In the genomic region with DNA sequence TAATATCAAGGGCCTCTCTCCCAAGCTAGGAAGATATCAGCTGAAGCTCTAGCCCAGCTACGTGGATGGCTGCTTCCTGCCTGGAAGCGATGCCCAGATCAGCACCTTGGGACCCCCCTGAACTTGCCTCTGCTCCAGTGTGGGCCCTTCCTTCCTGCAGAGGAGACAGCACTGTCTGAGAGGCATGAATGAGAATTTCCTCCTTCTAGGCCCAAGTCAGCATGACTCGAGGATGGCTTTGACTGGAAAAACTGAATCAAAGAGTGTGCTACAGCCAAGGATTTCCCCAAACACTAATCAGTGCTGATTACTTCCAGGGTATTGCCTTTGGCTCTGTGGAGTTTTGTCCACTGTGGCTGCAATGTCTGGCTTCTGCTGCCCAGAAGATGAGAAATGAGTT, we compare ENCODE assay signal across 13 cellular contexts. TPM values are rescaled to one million over a fixed set of nuclear protein-coding genes. Genes with fewer than 3 reads are reported as not detected.
A peak's percentile ranks its signal among the peaks of the same experiment; 100 is the strongest.
DNase-seq lines count a peak whose midpoint lies in the region; ATAC-seq and TF ChIP-seq lines count a peak whose summit lies in the region.
"Had no signal": no experiment of that assay in that cellular context is flagged by ENCODE, and none has a peak within 500 bp of the region (broad histone marks: within the 10 kb centered on the region; RNA-seq: fewer than 3 reads in every experiment).

No MANE protein-coding gene starts in this region.

- H3K27ac ChIP-seq in duodenal mucosa (ENCODE audit: low read depth, low read length): peak overlapping the region; percentile 33
- peak overlapping the region; percentile 44 for H3K27ac ChIP-seq in lower lobe of right lung

- H3K4me3 ChIP-seq in duodenal mucosa (ENCODE audit: low read depth in 1 of 2, low read length in 2 of 2) (no peak overlapping the region), lower lobe of right lung (no peak overlapping the region)

- no peaks in the 10 kb centered on the region for H3K36me3 Mint-ChIP-seq in activated naive CD4-positive, alpha-beta T cell treated with anti-CD3 and anti-CD28 coated beads for 36 hours (ENCODE audit: low read depth)
- peaks cover 15% of the 10 kb centered on the region for H3K36me3 Mint-ChIP-seq in type B pancreatic cell

- no peaks in the 10 kb centered on the region for H3K27me3 Mint-ChIP-seq in activated naive CD4-positive, alpha-beta T cell treated with anti-CD3 and anti-CD28 coated beads for 36 hours (ENCODE audit: low read depth)
- H3K27me3 Mint-ChIP-seq in type B pancreatic cell: no peaks in the 10 kb centered on the region
- H3K27me3 Mint-ChIP-seq: effector memory CD8-positive, alpha-beta T cell; IgD-negative memory B cell had no signal

- CTCF ChIA-PET in activated naive CD4-positive, alpha-beta T cell treated with anti-CD3 and anti-CD28 coated beads for 36 hours (lab: Charles Lee): no interaction called here

- TF ChIP-seq CTCF in lower lobe of right lung (IDR thresholded peaks at IDR 0.05) (no peak), type B pancreatic cell (conservative IDR thresholded peaks at IDR 0.05) (no peak)

- no peaks in the 10 kb centered on the region for H3K9me3 Mint-ChIP-seq in activated naive CD4-positive, alpha-beta T cell treated with anti-CD3 and anti-CD28 coated beads for 36 hours
- no peaks in the 10 kb centered on the region for H3K9me3 Mint-ChIP-seq in type B pancreatic cell
- H3K9me3 Mint-ChIP-seq: effector memory CD8-positive, alpha-beta T cell; IgD-negative memory B cell had no signal

- H3K36me3 ChIP-seq in duodenal mucosa (ENCODE audit: control insufficient read depth in 1 of 2, insufficient read depth in 2 of 2, low read length in 2 of 2) (no peaks in the 10 kb centered on the region), lower lobe of right lung (no peaks in the 10 kb centered on the region)

- no peak for ATAC-seq in lower lobe of right lung
- no peak for ATAC-seq in GM21447 (IDR thresholded peaks at IDR 0.05; ENCODE audit: unreplicated experiment)
- ATAC-seq: effector memory CD8-positive, alpha-beta T cell had no signal

- H3K9me3 ChIP-seq in duodenal mucosa (ENCODE audit: control insufficient read depth in 1 of 2, low read length in 2 of 2) (no peaks in the 10 kb centered on the region), lower lobe of right lung (no peaks in the 10 kb centered on the region)

- H3K27me3 ChIP-seq in duodenal mucosa (ENCODE audit: control insufficient read depth in 1 of 2, insufficient read depth in 2 of 2, low read length in 2 of 2): no peaks in the 10 kb centered on the region
- no peaks in the 10 kb centered on the region for H3K27me3 ChIP-seq in lower lobe of right lung (ENCODE audit: low read depth)

- intact Hi-C loops in activated naive CD4-positive, alpha-beta T cell treated with anti-CD3 and anti-CD28 coated beads for 36 hours (cut with micrococcal nuclease): loop anchor here (1.0 kb wide), 1 partner anchor 9 kb away; no protein-coding TSS in a partner anchor
- intact Hi-C loops in lower lobe of right lung (cut with DNase I): no loop called here

- H3K4me1 ChIP-seq in duodenal mucosa (ENCODE audit: control insufficient read depth in 1 of 2, insufficient read depth in 2 of 2, low read length in 2 of 2) (peaks cover 34 to 54% of the 10 kb centered on the region in 2 donors), lower lobe of right lung (peaks cover 75% of the 10 kb centered on the region)

- H3K4me1 Mint-ChIP-seq in activated naive CD4-positive, alpha-beta T cell treated with anti-CD3 and anti-CD28 coated beads for 36 hours (ENCODE audit: low read depth): peaks cover 70% of the 10 kb centered on the region
- H3K4me1 Mint-ChIP-seq in type B pancreatic cell (ENCODE audit: unreplicated experiment): peaks cover 79% of the 10 kb centered on the region

- DNase-seq in activated naive CD4-positive, alpha-beta T cell treated with anti-CD3 and anti-CD28 coated beads for 36 hours: peak; percentile 33
- DNase-seq in activated naive CD4-positive, alpha-beta T cell treated with Interleukin-2 at 50 U/mL for 16 hours: no peak
- no peak for DNase-seq in lower lobe of right lung
- DNase-seq in type B pancreatic cell (ENCODE audit: extremely low spot score, unreplicated experiment): no peak
- no peak for DNase-seq in mucosa of gallbladder (ENCODE audit: low spot score)
- no peak for DNase-seq in SHP77 treated with DMSO at 0.1 percent for 48 hours (lab: John Stamatoyannopoulos, UW)
- DNase-seq: effector memory CD8-positive, alpha-beta T cell; NCI-H2081; OCI-M1; posterior cingulate gyrus had no signal

- H3K9ac ChIP-seq in duodenal mucosa (ENCODE audit: low read depth in 1 of 2, low read length in 2 of 2): no peak overlapping the region

- no peak overlapping the region for H3K27ac Mint-ChIP-seq in activated naive CD4-positive, alpha-beta T cell treated with anti-CD3 and anti-CD28 coated beads for 36 hours
- H3K27ac Mint-ChIP-seq in type B pancreatic cell: peak overlapping the region; percentile 69

- no peak overlapping the region for H3K4me3 Mint-ChIP-seq in activated naive CD4-positive, alpha-beta T cell treated with anti-CD3 and anti-CD28 coated beads for 36 hours
- H3K4me3 Mint-ChIP-seq in type B pancreatic cell: no peak overlapping the region
- H3K4me3 Mint-ChIP-seq: effector memory CD8-positive, alpha-beta T cell; IgD-negative memory B cell had no signal

RNA-seq across cellular contexts. Expression of gene FLNB, which starts 36.4 kb away (rescaled TPM):
- total RNA-seq in activated naive CD4-positive, alpha-beta T cell treated with anti-CD3 and anti-CD28 coated beads for 36 hours: 10 to 100 TPM; 47.7 to 48.0 TPM
- total RNA-seq in lower lobe of right lung: 83.3 TPM
- 204 and 295 TPM in 2 replicates for total RNA-seq in type B pancreatic cell (ENCODE audit: low replicate concordance)
- 119 TPM for total RNA-seq in mucosa of gallbladder
